Comparison of ENCODE assay signal across 8 cellular contexts in the genomic region with DNA sequence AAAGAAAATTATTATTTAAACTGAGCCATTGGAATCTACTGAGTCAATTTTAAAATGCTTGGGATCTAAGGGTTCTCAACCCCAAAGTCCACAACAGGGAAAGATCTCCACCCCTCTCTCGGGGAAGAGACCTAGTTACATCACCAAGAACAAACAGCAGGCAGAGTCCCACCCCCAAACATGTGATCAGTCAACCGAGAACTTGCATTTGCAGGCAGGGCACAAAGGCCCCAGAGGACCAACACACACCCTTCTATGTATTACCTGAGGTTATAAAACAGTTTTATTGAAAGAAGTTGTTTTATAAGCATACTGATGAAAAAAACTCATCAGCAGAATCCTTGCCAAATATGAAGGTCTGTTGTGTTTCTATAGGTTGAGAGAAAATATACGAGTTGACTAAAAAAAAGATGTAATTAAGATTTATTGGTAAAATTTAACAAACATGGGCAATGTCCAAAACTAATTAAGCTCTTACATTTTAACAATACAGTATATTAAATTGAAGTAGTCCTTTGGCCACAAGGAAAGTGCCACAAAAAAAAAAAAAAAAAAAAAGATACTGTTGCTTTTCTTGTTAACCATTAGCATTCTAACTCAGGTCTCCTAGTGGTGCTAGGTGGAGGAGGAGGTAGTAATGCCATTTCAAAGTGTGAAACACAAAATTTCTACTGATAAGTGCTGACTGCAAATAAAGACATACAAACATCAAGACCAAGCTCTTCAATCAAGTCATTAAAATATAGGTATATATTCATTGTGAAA. TPM values are rescaled to one million over a fixed set of nuclear protein-coding genes. Genes with fewer than 3 reads are reported as not detected.
DNase-seq lines count a peak whose midpoint lies in the region; ATAC-seq and TF ChIP-seq lines count a peak whose summit lies in the region.

No MANE protein-coding gene starts in this region.

- peak overlapping the region; percentile 60 for H3K4me3 Mint-ChIP-seq in Caco-2 (ENCODE audit: unreplicated experiment)

- BruUV-seq in Caco-2 (replicated peaks; lab: Mats Ljungman, UMichigan): no TSS peak

- peak in 1 of 2 donors; percentile 83 for TF ChIP-seq POLR2A in thyroid gland (IDR thresholded peaks at IDR 0.05)

- H3K9me3 ChIP-seq in Caco-2: no peaks in the 10 kb centered on the region
- no peaks in the 10 kb centered on the region for H3K9me3 ChIP-seq in SJSA1 (replicated peaks)
- no peaks in the 10 kb centered on the region for H3K9me3 ChIP-seq in effector memory CD4-positive, alpha-beta T cell (ENCODE audit: control insufficient read depth, low read length)
- H3K9me3 ChIP-seq in thyroid gland: no peaks in the 10 kb centered on the region

- H3K4me1 ChIP-seq in Caco-2 (peaks cover 35% of the 10 kb centered on the region), SJSA1 (replicated peaks) (peaks cover 34% of the 10 kb centered on the region), thyroid gland (peaks cover 61 to 64% of the 10 kb centered on the region in 2 donors)
- peaks cover 5% of the 10 kb centered on the region for H3K4me1 ChIP-seq in effector memory CD4-positive, alpha-beta T cell (ENCODE audit: control insufficient read depth, insufficient read depth, low read length, poor library complexity, severe bottlenecking)

- H3K36me3 Mint-ChIP-seq in Caco-2 (ENCODE audit: insufficient read depth, unreplicated experiment): no peaks in the 10 kb centered on the region

- ATAC-seq in GM21447 (IDR thresholded peaks at IDR 0.05; ENCODE audit: unreplicated experiment): no peak

- TF ChIP-seq CTCF in Caco-2 (IDR thresholded peaks at IDR 0.05; ENCODE audit: insufficient read depth in 1 of 2, low read depth in 1 of 2, low read length in 1 of 2, severe bottlenecking in 1 of 2, unreplicated experiment in 1 of 2) (peak; percentile 11 to 14), HL-60 (IDR thresholded peaks at IDR 0.05; ENCODE audit: insufficient read depth, low read length) (no peak), thyroid gland (IDR thresholded peaks at IDR 0.05) (peak in 2 of 6 experiments; percentile 12 to 48)

- CTCF ChIA-PET in Caco-2 (lab: Charles Lee): interaction anchor here (0.9 to 1.2 kb wide), 3 partner anchors 10 to 63 kb away, joined by 3 to 10 read pairs (median 3); no protein-coding TSS in a partner anchor

- DNase-seq in Caco-2 (peak; percentile 86 to 87), HL-60 (ENCODE audit: low read depth in 1 of 2, low spot score in 1 of 2) (peak; percentile 17 to 61), SJSA1 (ENCODE audit: low read depth in 1 of 2, low spot score in 2 of 2) (peak; percentile 75 to 78), medulla oblongata (ENCODE audit: extremely low spot score) (peak; percentile 96), thyroid gland (peak; percentile 87 to 90), NCI-H524 treated with DMSO at 0.1 percent for 48 hours (lab: John Stamatoyannopoulos, UW) (no peak)
- no peak for DNase-seq in effector memory CD4-positive, alpha-beta T cell

- 20 to 22% methylated on average over 3 of the region's 3 CpGs for WGBS in thyroid gland, 2 donors

- peaks cover 40% of the 10 kb centered on the region for H3K4me1 Mint-ChIP-seq in Caco-2 (ENCODE audit: low read depth, unreplicated experiment)

- H3K27ac ChIP-seq in HL-60 (replicated peaks) (no peak overlapping the region), SJSA1 (peak overlapping the region; percentile 94), thyroid gland (peak overlapping the region; percentile 87 to 92 (median 88))
- H3K27ac ChIP-seq in effector memory CD4-positive, alpha-beta T cell (ENCODE audit: insufficient read depth, low read length, poor library complexity, severe bottlenecking): no peak overlapping the region

- POLR2A ChIA-PET in Caco-2 (lab: Charles Lee): interaction anchor here (0.6 to 1.5 kb wide), 4 partner anchors 9 to 138 kb away, joined by 3 to 11 read pairs (median 6); a partner anchor contains a TSS

- intact Hi-C loops in Caco-2 (cut with micrococcal nuclease; ENCODE audit: unreplicated experiment): loop anchor here (1.0 kb wide), 1 partner anchor 9 kb away; no protein-coding TSS in a partner anchor
- intact Hi-C loops in thyroid gland (cut with DNase I): no loop called here

- H3K4me3 ChIP-seq in Caco-2 (ENCODE audit: low read depth, low read length): peak overlapping the region; percentile 9; the same call in 1 of the 2 replicates
- H3K4me3 ChIP-seq in HL-60 (replicated peaks; ENCODE audit: insufficient read depth, low read length): no peak overlapping the region
- peak overlapping the region; percentile 16 for H3K4me3 ChIP-seq in SJSA1
- peak overlapping the region; percentile 2 for H3K4me3 ChIP-seq in effector memory CD4-positive, alpha-beta T cell (ENCODE audit: insufficient read depth, low read depth, low read length, poor library complexity, severe bottlenecking)
- no peak overlapping the region for H3K4me3 ChIP-seq in thyroid gland (replicated peaks in 1 of 3)

- H3K27ac Mint-ChIP-seq in Caco-2 (ENCODE audit: unreplicated experiment): peak overlapping the region; percentile 96

- H3K9me3 Mint-ChIP-seq in Caco-2 (ENCODE audit: unreplicated experiment): no peaks in the 10 kb centered on the region

- H3K27me3 ChIP-seq in Caco-2 (replicated peaks; ENCODE audit: control insufficient read depth, insufficient read depth, low read length): no peaks in the 10 kb centered on the region
- no peaks in the 10 kb centered on the region for H3K27me3 ChIP-seq in HL-60 (ENCODE audit: insufficient read depth, poor library complexity, severe bottlenecking)
- H3K27me3 ChIP-seq in SJSA1 (replicated peaks): no peaks in the 10 kb centered on the region
- no peaks in the 10 kb centered on the region for H3K27me3 ChIP-seq in effector memory CD4-positive, alpha-beta T cell (replicated peaks; ENCODE audit: control insufficient read depth, insufficient read depth, low read length, poor library complexity, severe bottlenecking)
- no peaks in the 10 kb centered on the region for H3K27me3 ChIP-seq in thyroid gland

- no peaks in the 10 kb centered on the region for H3K27me3 Mint-ChIP-seq in Caco-2 (ENCODE audit: insufficient read depth, unreplicated experiment)

- no peaks in the 10 kb centered on the region for H3K36me3 ChIP-seq in Caco-2 (ENCODE audit: control insufficient read depth, insufficient read depth, low read length)
- H3K36me3 ChIP-seq in SJSA1: no peaks in the 10 kb centered on the region
- H3K36me3 ChIP-seq in effector memory CD4-positive, alpha-beta T cell (ENCODE audit: control insufficient read depth, insufficient read depth, low read length): no peaks in the 10 kb centered on the region
- H3K36me3 ChIP-seq in thyroid gland: no peaks in the 10 kb centered on the region

RNA-seq across cellular contexts. Expression of a gene that starts 1.0 kb away (rescaled TPM):
- total RNA-seq in Caco-2 (2022): 43.5 and 45.8 TPM in 2 replicates
- 6.7 and 17.5 TPM in 2 replicates for total RNA-seq in SJSA1 (2014; rRNA removed; shearing (Covaris generic))
- total RNA-seq in thyroid gland: 100 to 1,000 TPM; 159 to 315 (median 201) TPM

RNA-seq across cellular contexts. Expression of a gene that starts 49.2 kb away (rescaled TPM):
- total RNA-seq in Caco-2 (2022) (0.35 and 0.52 TPM in 2 replicates), thyroid gland (1 to 10 TPM; 2.0 to 7.0 (median 5.1) TPM)
- not detected in 2 replicates for total RNA-seq in SJSA1 (2014; rRNA removed; shearing (Covaris generic))

Comparison
In these comparisons a context has a peak if more than half of its experiments do, and no peak if none do; other contexts are left out.
1. DNase-seq: peak in Caco-2 (2 of 2), HL-60 (2 of 2), SJSA1 (2 of 2), medulla oblongata (single experiment) and thyroid gland (2 of 2); none in effector memory CD4-positive, alpha-beta T cell (0 of 3) and NCI-H524 treated with DMSO at 0.1 percent for 48 hours (single experiment).
2. H3K4me3 ChIP-seq: peak in Caco-2 (single experiment), SJSA1 (single experiment) and effector memory CD4-positive, alpha-beta T cell (single experiment); none in HL-60 (single experiment) and thyroid gland (0 of 3).
3. H3K27ac ChIP-seq: peak in SJSA1 (single experiment) and thyroid gland (3 of 3); none in HL-60 (single experiment) and effector memory CD4-positive, alpha-beta T cell (single experiment).